1 cellular context compared by ENCODE assay signal in genomic region chrX:136750364-136750763, GRCh38.
TF ChIP-seq lines count a peak whose summit lies in the region.

No MANE protein-coding gene starts in this region.

TF ChIP-seq in SK-N-SH treated with all-trans-retinoic acid at 6 μM for 48 hours, 23 proteins besides CTCF, POLR2A, EP300 and RAD21 (continued from another document):
- no peak for TF ChIP-seq TSHZ2 (CRISPR knock-in tag; IDR thresholded peaks at IDR 0.05)
- TF ChIP-seq BACH2 (CRISPR knock-in tag; IDR thresholded peaks at IDR 0.05; ENCODE audit: borderline replicate concordance), result no peak
- no peak for TF ChIP-seq POU6F1 (CRISPR knock-in tag; IDR thresholded peaks at IDR 0.05; ENCODE audit: borderline replicate concordance, low read depth)
- TF ChIP-seq CSDC2 (CRISPR knock-in tag; IDR thresholded peaks at IDR 0.05), result no peak
- TF ChIP-seq ZFP30 (CRISPR knock-in tag; IDR thresholded peaks at IDR 0.05), result no peak
- no peak for TF ChIP-seq OSR1 (CRISPR knock-in tag; IDR thresholded peaks at IDR 0.05)
- no peak for TF ChIP-seq ZNF565 (CRISPR knock-in tag; conservative IDR thresholded peaks at IDR 0.05; ENCODE audit: low read depth)
